ENCODE assay signal across 20 cellular contexts in genomic region chr13:25988655-25989054, GRCh38.
DNase-seq lines count a peak whose midpoint lies in the region; ATAC-seq and TF ChIP-seq lines count a peak whose summit lies in the region.
"Had no signal": no experiment of that assay in that cellular context is flagged by ENCODE, and none has a peak within 500 bp of the region (broad histone marks: within the 10 kb centered on the region; RNA-seq: fewer than 3 reads in every experiment).

No MANE protein-coding gene starts in this region.

- no peaks in the 10 kb centered on the region for H3K36me3 ChIP-seq in PC-3 (ENCODE audit: low read depth, low read length)
- H3K36me3 ChIP-seq in neural progenitor cell, result no peaks in the 10 kb centered on the region
- H3K36me3 ChIP-seq: SJCRH30 had no signal

- H2AFZ ChIP-seq in PC-3 (ENCODE audit: low read length), result no peak overlapping the region
- H2AFZ ChIP-seq in neural progenitor cell (replicated peaks), result no peak overlapping the region

- ATAC-seq in PC-3, result peak; percentile 68

- H3K9me2 ChIP-seq in PC-3 (replicated peaks; ENCODE audit: low read length), result no peaks in the 10 kb centered on the region

- peak; percentile 32 for DNase-seq in Caki2 (ENCODE audit: low read depth)
- peak; percentile 26 for DNase-seq in PC-3
- DNase-seq in fibroblast of peridontal ligament (ENCODE audit: extremely low read depth), result peak; percentile 7
- no peak for DNase-seq in neural progenitor cell (ENCODE audit: low spot score)
- DNase-seq in dorsolateral prefrontal cortex, result no peak
- DNase-seq in caudate nucleus (lab: John Stamatoyannopoulos, UW), result no peak
- no peak for DNase-seq in G401 (ENCODE audit: low spot score)
- DNase-seq in NOMO-1 treated with DMSO at 0.1 percent for 48 hours (lab: John Stamatoyannopoulos, UW; ENCODE audit: unreplicated experiment), result no peak
- DNase-seq: COR-L47; DMS153; H9; NCI-H1092; NCI-H226; NCI-H526 treated with DMSO at 0.1 percent for 48 hours; NK-92 treated with Interleukin-12 subunit alpha and Interleukin-12 subunit beta, amount 100 ng/mL, for 24 hours; OCI-M1; SJCRH30 had no signal

- H3K9me3 Mint-ChIP-seq in neural progenitor cell, result peaks cover 2% of the 10 kb centered on the region

- H3K79me2 ChIP-seq in PC-3 (ENCODE audit: low read length) (no peaks in the 10 kb centered on the region), neural progenitor cell (ENCODE audit: low read depth) (no peaks in the 10 kb centered on the region)

- H3K4me2 ChIP-seq in PC-3 (ENCODE audit: low read length), result no peak overlapping the region
- peak overlapping the region; percentile 11 for H3K4me2 ChIP-seq in neural progenitor cell
- H3K4me2 ChIP-seq: KMS-11 had no signal

- no peaks in the 10 kb centered on the region for H4K20me1 ChIP-seq in PC-3 (ENCODE audit: low read length)
- H4K20me1 ChIP-seq in neural progenitor cell (ENCODE audit: low read depth), result no peaks in the 10 kb centered on the region

- H3K9me3 ChIP-seq in PC-3 (ENCODE audit: low read length), result no peaks in the 10 kb centered on the region
- H3K9me3 ChIP-seq in neural progenitor cell (ENCODE audit: low read depth), result no peaks in the 10 kb centered on the region

- peaks cover 5% of the 10 kb centered on the region; the same call in 1 of the 2 replicates for H3K4me1 ChIP-seq in PC-3 (ENCODE audit: insufficient read depth, low read length)
- H3K4me1 ChIP-seq in neural progenitor cell, result peaks cover 20% of the 10 kb centered on the region
- H3K4me1 ChIP-seq: SJCRH30 had no signal

- no peaks in the 10 kb centered on the region for H3K36me3 Mint-ChIP-seq in neural progenitor cell

- in situ Hi-C loops in Caki2 (cut with HindIII; ENCODE audit: low pct_unique_long_range_greater_than_20kb, low sequenced_read_pairs) (no loop called here), G401 (cut with HindIII; ENCODE audit: low sequenced_read_pairs) (no loop called here)

- intact Hi-C loops in PC-3 (cut with micrococcal nuclease), result loop anchor here (10.0 kb wide), 1 partner anchor 414 kb away; no protein-coding TSS in a partner anchor
- intact Hi-C loops in dorsolateral prefrontal cortex (cut with DNase I), result no loop called here

- peaks cover 13% of the 10 kb centered on the region for H3K4me1 Mint-ChIP-seq in neural progenitor cell

- CTCF ChIA-PET in PC-3 (lab: Charles Lee), result no interaction called here

- H3K4me3 ChIP-seq in PC-3 (ENCODE audit: low read length), result no peak overlapping the region
- H3K4me3 ChIP-seq in neural progenitor cell, result no peak overlapping the region
- H3K4me3 ChIP-seq in dorsolateral prefrontal cortex, result no peak overlapping the region
- H3K4me3 ChIP-seq: SJCRH30 had no signal

- H3K27ac ChIP-seq in PC-3 (ENCODE audit: low read length), result no peak overlapping the region
- no peak overlapping the region for H3K27ac ChIP-seq in neural progenitor cell
- H3K27ac ChIP-seq in dorsolateral prefrontal cortex, result no peak overlapping the region
- no peak overlapping the region for H3K27ac ChIP-seq in caudate nucleus (ENCODE audit: low read depth, low read length)
- H3K27ac ChIP-seq: C4-2B, KMS-11, RWPE1, SJCRH30 had no signal

- no peak overlapping the region for H3K4me3 Mint-ChIP-seq in neural progenitor cell
- H3K4me3 Mint-ChIP-seq: H9 had no signal

- TF ChIP-seq CTCF in PC-3 (conservative IDR thresholded peaks at IDR 0.05; ENCODE audit: low read depth, low read length), result no peak
- TF ChIP-seq CTCF in neural progenitor cell (IDR thresholded peaks at IDR 0.05), result no peak
- no peak for TF ChIP-seq CTCF in dorsolateral prefrontal cortex (IDR thresholded peaks at IDR 0.05 in 54 of 56, conservative IDR thresholded peaks at IDR 0.05 in 2 of 56; ENCODE audit: low read depth in 1 of 56, partially characterized antibody in 56 of 56)

- BruUV-seq in PC-3 (replicated peaks; lab: Mats Ljungman, UMichigan), result no TSS peak

- no peaks in the 10 kb centered on the region for H3K27me3 ChIP-seq in PC-3 (ENCODE audit: low read length)
- H3K27me3 ChIP-seq in neural progenitor cell, result no peaks in the 10 kb centered on the region
- no peaks in the 10 kb centered on the region for H3K27me3 ChIP-seq in dorsolateral prefrontal cortex
- H3K27me3 ChIP-seq: SJCRH30 had no signal

- POLR2A ChIA-PET in PC-3 (lab: Charles Lee; ENCODE audit: unreplicated experiment), result no interaction called here

- peaks cover 8% of the 10 kb centered on the region for H3K27me3 Mint-ChIP-seq in neural progenitor cell (ENCODE audit: insufficient read depth, low read depth)

- H3F3A ChIP-seq in PC-3 (ENCODE audit: low read length, unreplicated experiment) (no peaks in the 10 kb centered on the region), neural progenitor cell (ENCODE audit: low read depth) (peaks cover 23% of the 10 kb centered on the region)

- H3K9ac ChIP-seq in PC-3 (ENCODE audit: low read length), result no peak overlapping the region
- H3K9ac ChIP-seq in neural progenitor cell, result no peak overlapping the region
- H3K9ac ChIP-seq: KMS-11 had no signal

- H3K27ac Mint-ChIP-seq in neural progenitor cell, result no peak overlapping the region

Comparison
In these comparisons a context has a peak if more than half of its experiments do, and no peak if none do; other contexts are left out.
1. DNase-seq: peak in Caki2 (single experiment), PC-3 (single experiment) and fibroblast of peridontal ligament (single experiment); none in neural progenitor cell (single experiment), dorsolateral prefrontal cortex (0 of 10), caudate nucleus (0 of 61), G401 (single experiment) and NOMO-1 treated with DMSO at 0.1 percent for 48 hours (single experiment).